In genomic region chr9:105862002-105862401, GRCh38 we compare ENCODE assay signal across 18 cellular contexts.
"Had no signal": no experiment of that assay in that cellular context is flagged by ENCODE, and none has a peak within 500 bp of the region (broad histone marks: within the 10 kb centered on the region; RNA-seq: fewer than 3 reads in every experiment).

No MANE protein-coding gene starts in this region.

- ATAC-seq: left lobe of liver; mucosa of descending colon; natural killer cell treated with Interleukin-12 subunit alpha and Interleukin-12 subunit beta and Interleukin-15 and Interleukin-18, amount 100 ng/mL, for 72 hours; pancreas; sciatic nerve had no signal

- DNase-seq: dorsolateral prefrontal cortex; effector CD4-positive, alpha-beta T cell; mesenchymal stem cell; mucosa of descending colon; naive B cell; pancreas; retina; stimulated activated CD4-positive, alpha-beta T cell treated with anti-CD3 and anti-CD28 coated beads, Interleukin-12 subunit alpha, Interleukin-12 subunit beta, amount 100 ng/mL, for 4 hours; stimulated activated CD4-positive, alpha-beta T cell treated with anti-CD3 and anti-CD28 coated beads, Interleukin-1b, Interleukin-23, amount 100 ng/mL, for 48 hours; stimulated activated CD4-positive, alpha-beta T cell treated with anti-CD3 and anti-CD28 coated beads, Interleukin-4, amount 100 ng/mL, for 1 hour; stimulated activated CD8-positive, alpha-beta memory T cell treated with anti-CD3 and anti-CD28 coated beads, Interleukin-4, amount 100 ng/mL, for 48 hours; stimulated activated naive CD4-positive, alpha-beta T cell treated with Interleukin-2 at 50 U/mL for 16 hours; stomach; testis; tibial artery had no signal
